ENCODE assay signal across 6 cellular contexts in genomic region chr2:47999512-47999911, GRCh38.
"Had no signal": no experiment of that assay in that cellular context is flagged by ENCODE, and none has a peak within 500 bp of the region (broad histone marks: within the 10 kb centered on the region; RNA-seq: fewer than 3 reads in every experiment).

No MANE protein-coding gene starts in this region.

- DNase-seq: GM23248, GOT3, H7, HFFc6, IMR-90 had no signal

- H3K27ac Mint-ChIP-seq: HFFc6 had no signal

- ATAC-seq: HCT116 had no signal

- H3K9me3 Mint-ChIP-seq: HFFc6 had no signal

- H3K4me3 Mint-ChIP-seq: HFFc6 had no signal
